ENCODE assay signal across 9 cellular contexts in the genomic region with DNA sequence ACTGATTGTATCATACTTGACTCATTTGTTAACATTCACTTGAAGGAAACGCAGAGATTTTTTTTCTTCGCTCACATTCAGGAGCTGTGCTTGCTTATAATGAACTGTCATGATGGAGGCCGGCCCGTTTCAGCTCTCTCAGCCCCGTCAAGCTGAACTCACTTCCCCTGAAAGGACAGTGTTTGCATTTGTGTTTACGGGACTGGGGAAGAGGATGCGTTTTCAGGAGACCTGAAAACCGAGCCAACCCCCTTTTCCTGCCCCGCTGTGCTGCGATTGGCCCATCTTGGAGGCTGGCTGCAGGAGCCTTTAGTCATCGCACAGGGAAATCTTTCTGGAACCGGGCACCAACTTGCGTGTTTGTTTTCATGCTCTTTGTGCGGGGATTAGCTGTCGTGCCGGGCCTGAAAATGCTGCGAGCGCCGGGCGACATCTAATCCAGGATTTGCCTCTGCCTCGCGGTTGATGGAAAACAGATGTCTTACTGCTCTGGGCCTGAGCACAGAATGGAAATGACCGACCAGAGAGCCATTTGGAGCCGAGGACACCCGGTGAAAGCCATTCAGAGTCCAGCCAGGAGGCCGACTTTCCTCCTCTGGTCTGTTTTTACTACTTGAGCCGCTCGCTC. TPM values are rescaled to one million over a fixed set of nuclear protein-coding genes. Genes with fewer than 3 reads are reported as not detected.
A peak's percentile ranks its signal among the peaks of the same experiment; 100 is the strongest.
DNase-seq lines count a peak whose midpoint lies in the region; ATAC-seq and TF ChIP-seq lines count a peak whose summit lies in the region.
"Had no signal": no experiment of that assay in that cellular context is flagged by ENCODE, and none has a peak within 500 bp of the region (broad histone marks: within the 10 kb centered on the region; RNA-seq: fewer than 3 reads in every experiment).

No MANE protein-coding gene starts in this region.

- H3K4me1 Mint-ChIP-seq in activated naive CD4-positive, alpha-beta T cell treated with anti-CD3 and anti-CD28 coated beads, Interleukin-2, amount 50 U/mL, for 24 hours = peaks cover 36% of the 10 kb centered on the region
- peaks cover 61% of the 10 kb centered on the region for H3K4me1 Mint-ChIP-seq in nephron progenitor cell

- DNase-seq in NCI-H1417 (lab: John Stamatoyannopoulos, UW) (peak; percentile 5 to 83 (median 69)), NCI-H1417 treated with DMSO at 0.1 percent for 48 hours (lab: John Stamatoyannopoulos, UW) (no peak), NCI-H446 treated with DMSO at 0.1 percent for 48 hours (lab: John Stamatoyannopoulos, UW) (peak; percentile 42), nephron progenitor cell (peak; percentile 49), aorta (peak; percentile 72 to 85)

- H3K4me1 ChIP-seq in gastroesophageal sphincter = peaks cover 0 to 50% (median 0%) of the 10 kb centered on the region in 3 donors
- H3K4me1 ChIP-seq in aorta (ENCODE audit: control insufficient read depth in 1 of 2, insufficient read depth in 2 of 2, low read length in 2 of 2) = no peaks in the 10 kb centered on the region

- no peak for TF ChIP-seq EP300 in gastroesophageal sphincter (IDR thresholded peaks at IDR 0.05)

- no peaks in the 10 kb centered on the region for H3K27me3 ChIP-seq in gastroesophageal sphincter
- H3K27me3 ChIP-seq in aorta (ENCODE audit: control insufficient read depth in 1 of 2, insufficient read depth in 2 of 2, low read length in 1 of 2) = no peaks in the 10 kb centered on the region

- H3K27ac ChIP-seq in gastroesophageal sphincter = peak overlapping the region; percentile 71 to 96 (median 94)
- H3K27ac ChIP-seq in aorta (ENCODE audit: low read depth in 1 of 2, low read length in 2 of 2) = peak overlapping the region; percentile 52 to 79
- H3K27ac ChIP-seq: C4-2B had no signal

- peak overlapping the region; percentile 53 for H3K27ac Mint-ChIP-seq in activated naive CD4-positive, alpha-beta T cell treated with anti-CD3 and anti-CD28 coated beads, Interleukin-2, amount 50 U/mL, for 24 hours
- peak overlapping the region; percentile 100 for H3K27ac Mint-ChIP-seq in nephron progenitor cell

- no peaks in the 10 kb centered on the region for H3K27me3 Mint-ChIP-seq in activated naive CD4-positive, alpha-beta T cell treated with anti-CD3 and anti-CD28 coated beads, Interleukin-2, amount 50 U/mL, for 24 hours
- no peaks in the 10 kb centered on the region for H3K27me3 Mint-ChIP-seq in nephron progenitor cell (ENCODE audit: low read depth, poor library complexity)

- no peaks in the 10 kb centered on the region for H3K9me3 Mint-ChIP-seq in activated naive CD4-positive, alpha-beta T cell treated with anti-CD3 and anti-CD28 coated beads, Interleukin-2, amount 50 U/mL, for 24 hours
- peaks cover 20% of the 10 kb centered on the region for H3K9me3 Mint-ChIP-seq in nephron progenitor cell

- no peaks in the 10 kb centered on the region for H3K9me3 ChIP-seq in gastroesophageal sphincter
- no peaks in the 10 kb centered on the region for H3K9me3 ChIP-seq in aorta (ENCODE audit: control insufficient read depth, low read length)

- H3K4me3 Mint-ChIP-seq in activated naive CD4-positive, alpha-beta T cell treated with anti-CD3 and anti-CD28 coated beads, Interleukin-2, amount 50 U/mL, for 24 hours = peak overlapping the region; percentile 89
- peak overlapping the region; percentile 95 for H3K4me3 Mint-ChIP-seq in nephron progenitor cell

- intact Hi-C loops in aorta (cut with DNase I) = loop anchor here in 1 of 2 donors (5.0 kb wide), 1 partner anchor 70 kb away; no protein-coding TSS in a partner anchor

- H3K36me3 Mint-ChIP-seq in activated naive CD4-positive, alpha-beta T cell treated with anti-CD3 and anti-CD28 coated beads, Interleukin-2, amount 50 U/mL, for 24 hours = no peaks in the 10 kb centered on the region
- H3K36me3 Mint-ChIP-seq in nephron progenitor cell (ENCODE audit: low read depth) = peaks cover 44% of the 10 kb centered on the region

- H3K36me3 ChIP-seq in gastroesophageal sphincter (no peaks in the 10 kb centered on the region), aorta (ENCODE audit: control insufficient read depth in 1 of 2, insufficient read depth in 2 of 2, low read length in 1 of 2) (no peaks in the 10 kb centered on the region)

- ATAC-seq in HG02571 (IDR thresholded peaks at IDR 0.05; ENCODE audit: unreplicated experiment) (peak; percentile 41), gastroesophageal sphincter (peak; percentile 77), aorta (ENCODE audit: low FRiP score) (peak; percentile 80)

- TF ChIP-seq CTCF in gastroesophageal sphincter (IDR thresholded peaks at IDR 0.05) = no peak
- TF ChIP-seq CTCF in nephron progenitor cell (IDR thresholded peaks at IDR 0.05) = no peak

- TF ChIP-seq POLR2A in gastroesophageal sphincter (IDR thresholded peaks at IDR 0.05) = peak in 1 of 2 donors; percentile 48

- peak overlapping the region; percentile 53 to 73 for H3K4me3 ChIP-seq in gastroesophageal sphincter
- peak overlapping the region; percentile 64 to 73 for H3K4me3 ChIP-seq in aorta (ENCODE audit: low read length in 2 of 2)

- 0 to 2% methylated on average over 5 to 9 of the region's 28 CpGs for WGBS in gastroesophageal sphincter (ENCODE audit: low coverage in 1 of 2), 2 donors
- 1 to 3% methylated on average over 28 of the region's 28 CpGs for WGBS in aorta, 2 donors

RNA-seq across cellular contexts. Expression of gene TRIM2, which starts 18.0 kb away (rescaled TPM):
- total RNA-seq in gastroesophageal sphincter (10 to 100 TPM; 31.2 to 59.2 (median 44.4) TPM), aorta (10 to 100 TPM; 27.6 to 53.4 TPM)
- 10 to 100 TPM in 1 of 2 donors, 1 to 10 TPM in 1; 7.5 to 10.2 TPM for polyA plus RNA-seq in aorta
